In the genomic region with DNA sequence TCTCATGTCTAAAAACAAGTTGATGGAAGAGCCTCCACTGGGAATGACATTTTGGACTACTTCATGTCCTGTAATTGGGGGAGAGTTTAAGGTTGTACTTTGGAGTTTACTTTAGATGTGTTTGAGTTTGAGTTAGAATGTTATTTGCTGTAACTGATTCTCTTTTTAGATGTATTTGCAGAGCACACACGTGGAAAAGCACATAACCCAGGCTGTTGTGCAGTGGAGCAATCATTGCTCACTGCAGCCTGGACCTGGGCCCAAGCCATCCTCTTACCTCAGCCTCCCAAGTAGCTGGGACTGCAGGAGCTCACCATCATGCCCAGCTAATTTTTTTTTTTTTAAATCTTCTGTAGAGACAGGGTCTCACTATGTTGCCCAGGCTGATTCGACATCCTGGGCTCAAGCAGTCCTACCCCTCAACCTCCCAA, we compare ENCODE assay signal across 1 cellular context.
TF ChIP-seq lines count a peak whose summit lies in the region.

No MANE protein-coding gene starts in this region.

TF ChIP-seq in A549, 52 proteins besides CTCF, POLR2A, EP300 and RAD21 (continued from another document):
- TF ChIP-seq, protein P1, sequence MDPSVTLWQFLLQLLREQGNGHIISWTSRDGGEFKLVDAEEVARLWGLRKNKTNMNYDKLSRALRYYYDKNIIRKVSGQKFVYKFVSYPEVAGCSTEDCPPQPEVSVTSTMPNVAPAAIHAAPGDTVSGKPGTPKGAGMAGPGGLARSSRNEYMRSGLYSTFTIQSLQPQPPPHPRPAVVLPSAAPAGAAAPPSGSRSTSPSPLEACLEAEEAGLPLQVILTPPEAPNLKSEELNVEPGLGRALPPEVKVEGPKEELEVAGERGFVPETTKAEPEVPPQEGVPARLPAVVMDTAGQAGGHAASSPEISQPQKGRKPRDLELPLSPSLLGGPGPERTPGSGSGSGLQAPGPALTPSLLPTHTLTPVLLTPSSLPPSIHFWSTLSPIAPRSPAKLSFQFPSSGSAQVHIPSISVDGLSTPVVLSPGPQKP (IDR thresholded peaks at IDR 0.05; ENCODE audit: low read depth, low read length) = no peak
